8 cellular contexts compared by ENCODE assay signal in the genomic region with DNA sequence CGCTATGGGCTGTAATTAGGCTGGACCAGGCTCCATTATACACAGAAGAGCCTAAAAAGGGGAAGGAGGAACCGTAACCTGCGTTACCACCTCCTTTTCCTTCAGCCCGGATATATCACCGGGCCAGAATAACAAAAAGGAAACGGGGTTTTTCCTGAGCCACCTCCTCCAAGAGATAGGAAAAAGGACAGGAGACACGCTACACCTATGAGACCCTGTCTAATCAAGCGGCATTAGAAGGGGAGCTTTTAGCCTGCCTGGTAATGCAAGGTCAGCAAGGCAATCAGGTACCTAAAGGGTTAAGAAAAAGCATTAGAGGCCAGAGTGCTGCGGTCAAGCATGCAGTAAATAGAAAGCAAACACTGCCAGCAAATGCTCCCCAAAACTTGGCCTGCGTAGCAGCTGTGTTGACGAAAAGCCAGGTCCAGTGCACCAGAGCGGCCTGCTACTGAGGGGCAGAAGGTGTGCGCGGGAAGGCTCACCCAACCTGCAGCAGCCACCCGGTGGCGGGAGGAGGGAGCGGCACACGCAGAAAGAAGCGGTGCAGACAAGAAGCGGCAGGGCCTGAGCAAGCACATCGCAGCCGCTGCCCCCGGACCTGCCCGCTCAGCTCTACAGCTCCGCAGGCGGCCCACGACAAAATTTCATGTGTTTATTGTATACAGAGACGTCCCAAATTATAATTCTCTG.
DNase-seq lines count a peak whose midpoint lies in the region; ATAC-seq, FAIRE-seq and TF ChIP-seq lines count a peak whose summit lies in the region.

No MANE protein-coding gene starts in this region.

- H3K4me3 ChIP-seq in choroid plexus epithelial cell (ENCODE audit: low read depth, low read length), result peak overlapping the region; percentile 43
- no peak overlapping the region for H3K4me3 ChIP-seq in lower leg skin (ENCODE audit: low read depth, poor library complexity, severe bottlenecking)

- intact Hi-C loops in lower leg skin (cut with DNase I; ENCODE audit: low total_unique reads), result no loop called here

- FAIRE-seq in urothelium cell line (lab: Jason Lieb, UNC), result peak; percentile 79

- no peak for TF ChIP-seq POLR2A in lower leg skin (IDR thresholded peaks at IDR 0.05)

- ATAC-seq in GM21619 (IDR thresholded peaks at IDR 0.05; ENCODE audit: unreplicated experiment) (no peak), HG03439 (IDR thresholded peaks at IDR 0.05; ENCODE audit: unreplicated experiment) (no peak)

- peak; percentile 13 for DNase-seq in stimulated activated CD4-positive, alpha-beta T cell treated with anti-CD3 and anti-CD28 coated beads, Interleukin-15, amount 100 ng/mL, for 24 hours
- no peak for DNase-seq in stimulated activated CD4-positive, alpha-beta T cell treated with anti-CD3 and anti-CD28 coated beads, Interleukin-4, amount 100 ng/mL, for 4 hours
- DNase-seq in choroid plexus epithelial cell (ENCODE audit: low read depth), result peak; percentile 46
- peak; percentile 9 to 77 for DNase-seq in lower leg skin (ENCODE audit: low spot score in 2 of 2)
- peak; percentile 41 for DNase-seq in urothelium cell line (ENCODE audit: low spot score)
- no peak for DNase-seq in SKM-1 (lab: John Stamatoyannopoulos, UW; ENCODE audit: unreplicated experiment)

- WGBS in lower leg skin, 2 donors, result 27 to 32% methylated on average over 28 of the region's 28 CpGs

- peak; percentile 47 for TF ChIP-seq CTCF in choroid plexus epithelial cell (conservative IDR thresholded peaks at IDR 0.05; ENCODE audit: low read depth, low read length)
- TF ChIP-seq CTCF in lower leg skin (IDR thresholded peaks at IDR 0.05), result no peak

Comparison
In these comparisons a context has a peak if more than half of its experiments do, and no peak if none do; other contexts are left out.
1. DNase-seq: peak in stimulated activated CD4-positive, alpha-beta T cell treated with anti-CD3 and anti-CD28 coated beads, Interleukin-15, amount 100 ng/mL, for 24 hours (single experiment), choroid plexus epithelial cell (single experiment), lower leg skin (2 of 2) and urothelium cell line (single experiment); none in stimulated activated CD4-positive, alpha-beta T cell treated with anti-CD3 and anti-CD28 coated beads, Interleukin-4, amount 100 ng/mL, for 4 hours (0 of 2) and SKM-1 (single experiment).